Comparison of ENCODE assay signal across 24 cellular contexts in the genomic region with DNA sequence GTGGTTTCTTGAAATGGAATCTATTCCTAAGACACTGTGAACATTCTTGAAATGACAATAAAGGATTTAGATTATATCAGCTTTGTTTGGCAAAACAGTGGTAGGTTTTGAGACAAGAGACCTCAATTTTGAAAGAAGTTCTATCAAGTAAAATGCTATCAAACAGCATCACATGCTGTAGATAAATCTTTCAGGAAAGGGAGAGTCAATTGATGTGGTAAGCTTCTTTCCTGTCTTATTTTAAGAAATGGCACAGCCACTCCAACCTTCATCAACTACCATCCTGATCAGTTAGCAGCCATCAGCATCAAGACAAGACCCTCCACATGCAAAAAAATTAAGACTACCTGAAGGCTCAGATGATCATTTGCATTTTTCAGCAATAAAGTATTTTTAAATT.
"Had no signal": no experiment of that assay in that cellular context is flagged by ENCODE, and none has a peak within 500 bp of the region (broad histone marks: within the 10 kb centered on the region; RNA-seq: fewer than 3 reads in every experiment).

No MANE protein-coding gene starts in this region.

- H3K27ac ChIP-seq: coronary artery, dorsolateral prefrontal cortex, epithelial cell of prostate, esophagus squamous epithelium, gastrocnemius medialis, heart right ventricle, left lung, lower lobe of right lung had no signal

- H3K27me3 ChIP-seq: dorsolateral prefrontal cortex, esophagus squamous epithelium, gastrocnemius medialis, heart right ventricle, left lung had no signal

- H3K4me3 ChIP-seq: coronary artery, dorsolateral prefrontal cortex, esophagus squamous epithelium, gastrocnemius medialis, heart right ventricle, left lung, lower lobe of right lung, mucosa of descending colon had no signal

- H3K36me3 ChIP-seq: esophagus squamous epithelium, gastrocnemius medialis, heart right ventricle, left lung, lower lobe of right lung had no signal

- DNase-seq: dermis blood vessel endothelial cell; dorsolateral prefrontal cortex; effector CD4-positive, alpha-beta T cell; effector memory CD8-positive, alpha-beta T cell; endodermal cell; erythroblast; esophagus squamous epithelium; foreskin fibroblast; foreskin melanocyte; gastrocnemius medialis; glutamatergic neuron; head of caudate nucleus; heart right ventricle; hippocampal formation; left cardiac atrium; left lung; left ventricle myocardium superior; lower lobe of right lung; mesenchymal stem cell; mucosa of descending colon; naive B cell; naive thymus-derived CD8-positive, alpha-beta T cell had no signal

- H3K4me1 ChIP-seq: esophagus squamous epithelium, gastrocnemius medialis, heart right ventricle, left lung, lower lobe of right lung had no signal

- H3K9me3 ChIP-seq: esophagus squamous epithelium, gastrocnemius medialis, lower lobe of right lung had no signal
